Comparison of ENCODE assay signal across 21 cellular contexts in the genomic region with DNA sequence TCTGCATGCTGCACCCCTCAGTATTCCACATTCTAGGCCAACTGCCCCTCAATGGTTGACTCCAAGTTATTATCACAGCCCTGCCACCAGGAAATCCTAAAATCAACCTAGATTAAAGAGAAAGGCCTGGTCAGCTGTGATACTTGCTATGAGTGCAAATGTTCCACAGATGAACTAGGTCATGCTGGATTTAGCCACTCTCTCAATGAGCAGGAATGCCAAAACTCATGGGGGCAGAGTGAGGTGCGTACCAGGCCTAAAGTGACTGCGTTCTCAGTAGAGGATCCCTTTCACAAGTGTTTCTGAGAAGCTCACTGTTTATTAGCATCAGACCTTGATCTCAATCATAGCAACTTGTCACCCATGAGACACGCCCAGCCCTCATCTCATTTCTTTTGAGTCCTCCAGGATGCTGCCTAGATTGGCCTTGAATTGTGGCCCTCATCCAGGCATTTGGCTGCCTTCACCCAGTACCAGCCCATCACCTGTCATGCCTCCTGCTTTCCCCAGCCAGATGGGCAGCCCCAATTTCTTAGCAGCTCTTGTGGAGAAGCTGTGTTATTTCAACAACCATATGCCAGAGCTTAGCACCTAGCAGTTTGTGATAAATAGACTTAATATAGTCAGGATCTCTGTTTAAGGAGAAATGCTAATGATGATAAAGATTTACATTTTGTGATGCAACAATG.
A peak's percentile ranks its signal among the peaks of the same experiment; 100 is the strongest.
DNase-seq lines count a peak whose midpoint lies in the region; TF ChIP-seq lines count a peak whose summit lies in the region.
"Had no signal": no experiment of that assay in that cellular context is flagged by ENCODE, and none has a peak within 500 bp of the region (broad histone marks: within the 10 kb centered on the region; RNA-seq: fewer than 3 reads in every experiment).

No MANE protein-coding gene starts in this region.

- H3K27me3 ChIP-seq in Caco-2 (replicated peaks; ENCODE audit: control insufficient read depth, insufficient read depth, low read length): no peaks in the 10 kb centered on the region
- H3K27me3 ChIP-seq in dorsolateral prefrontal cortex: no peaks in the 10 kb centered on the region

- no peak for DNase-seq in Caco-2
- DNase-seq in NCI-H1694 (lab: John Stamatoyannopoulos, UW): peak; percentile 22
- DNase-seq in NCI-H524 treated with DMSO at 0.1 percent for 48 hours (lab: John Stamatoyannopoulos, UW): peak; percentile 79
- DNase-seq in dorsolateral prefrontal cortex: peak in 3 of 10 donors; percentile 41 to 88 (median 56)
- DNase-seq in activated CD4-positive, alpha-beta T cell treated with anti-CD3 and anti-CD28 coated beads, Interleukin-2, amount 10 ng/mL, durations not matched to agents 24 days and 14 days: no peak
- DNase-seq in activated naive CD4-positive, alpha-beta T cell treated with anti-CD3 and anti-CD28 coated beads for 36 hours: no peak
- DNase-seq in hippocampal formation (lab: John Stamatoyannopoulos, UW): no peak
- no peak for DNase-seq in stimulated activated CD4-positive, alpha-beta T cell treated with anti-CD3 and anti-CD28 coated beads, Interleukin-4, amount 100 ng/mL, for 1 hour
- DNase-seq: DMS79 treated with DMSO at 0.1 percent for 48 hours, H9, HFFc6, KG1, NCI-H1092, NCI-H1436, NCI-H2029, NCI-H748 treated with DMSO at 0.1 percent for 48 hours, PC-9, RPMI8226, SHP77 had no signal

- TF ChIP-seq CTCF in Caco-2 (IDR thresholded peaks at IDR 0.05; ENCODE audit: insufficient read depth in 1 of 2, low read depth in 1 of 2, low read length in 1 of 2, severe bottlenecking in 1 of 2, unreplicated experiment in 1 of 2): no peak
- TF ChIP-seq CTCF in dorsolateral prefrontal cortex (IDR thresholded peaks at IDR 0.05 in 54 of 56, conservative IDR thresholded peaks at IDR 0.05 in 2 of 56; ENCODE audit: low read depth in 1 of 56, partially characterized antibody in 56 of 56): no peak

- H3K36me3 Mint-ChIP-seq in Caco-2 (ENCODE audit: insufficient read depth, unreplicated experiment): peaks cover 11% of the 10 kb centered on the region
- H3K36me3 Mint-ChIP-seq in activated CD4-positive, alpha-beta T cell treated with anti-CD3 and anti-CD28 coated beads, Interleukin-2, amount 10 ng/mL, durations not matched to agents 24 days and 14 days (ENCODE audit: low read depth): no peaks in the 10 kb centered on the region
- H3K36me3 Mint-ChIP-seq in activated naive CD4-positive, alpha-beta T cell treated with anti-CD3 and anti-CD28 coated beads for 36 hours (ENCODE audit: low read depth): no peaks in the 10 kb centered on the region
- H3K36me3 Mint-ChIP-seq: CD14-positive monocyte had no signal

- intact Hi-C loops in Caco-2 (cut with micrococcal nuclease; ENCODE audit: unreplicated experiment): loop anchor here (10.0 kb wide), 1 partner anchor 584 kb away; no protein-coding TSS in a partner anchor
- intact Hi-C loops in dorsolateral prefrontal cortex (cut with DNase I): loop anchor here (10.0 kb wide), 3 partner anchors 64 to 136 kb away; no protein-coding TSS in a partner anchor
- intact Hi-C loops in activated CD4-positive, alpha-beta T cell treated with anti-CD3 and anti-CD28 coated beads, Interleukin-2, amount 10 ng/mL, durations not matched to agents 24 days and 14 days (cut with micrococcal nuclease): no loop called here
- intact Hi-C loops in activated naive CD4-positive, alpha-beta T cell treated with anti-CD3 and anti-CD28 coated beads for 36 hours (cut with micrococcal nuclease): no loop called here

- peaks cover 55% of the 10 kb centered on the region for H3K4me1 ChIP-seq in Caco-2

- H3K4me3 ChIP-seq in Caco-2 (ENCODE audit: low read depth, low read length): no peak overlapping the region
- no peak overlapping the region for H3K4me3 ChIP-seq in dorsolateral prefrontal cortex
- H3K4me3 ChIP-seq: GM12878, PC-9 had no signal

- peaks cover 11% of the 10 kb centered on the region for H3K9me3 Mint-ChIP-seq in Caco-2 (ENCODE audit: unreplicated experiment)
- H3K9me3 Mint-ChIP-seq in activated CD4-positive, alpha-beta T cell treated with anti-CD3 and anti-CD28 coated beads, Interleukin-2, amount 10 ng/mL, durations not matched to agents 24 days and 14 days: no peaks in the 10 kb centered on the region
- no peaks in the 10 kb centered on the region for H3K9me3 Mint-ChIP-seq in activated naive CD4-positive, alpha-beta T cell treated with anti-CD3 and anti-CD28 coated beads for 36 hours
- H3K9me3 Mint-ChIP-seq: H9 had no signal

- peaks cover 34% of the 10 kb centered on the region for H3K4me1 Mint-ChIP-seq in Caco-2 (ENCODE audit: low read depth, unreplicated experiment)
- H3K4me1 Mint-ChIP-seq in activated CD4-positive, alpha-beta T cell treated with anti-CD3 and anti-CD28 coated beads, Interleukin-2, amount 10 ng/mL, durations not matched to agents 24 days and 14 days: no peaks in the 10 kb centered on the region
- no peaks in the 10 kb centered on the region for H3K4me1 Mint-ChIP-seq in activated naive CD4-positive, alpha-beta T cell treated with anti-CD3 and anti-CD28 coated beads for 36 hours (ENCODE audit: low read depth)
- H3K4me1 Mint-ChIP-seq: CD14-positive monocyte had no signal

- no peaks in the 10 kb centered on the region for H3K36me3 ChIP-seq in Caco-2 (ENCODE audit: control insufficient read depth, insufficient read depth, low read length)

- POLR2A ChIA-PET in Caco-2 (lab: Charles Lee): no interaction called here

- peak overlapping the region; percentile 59 for H3K27ac Mint-ChIP-seq in Caco-2 (ENCODE audit: unreplicated experiment)
- H3K27ac Mint-ChIP-seq in activated CD4-positive, alpha-beta T cell treated with anti-CD3 and anti-CD28 coated beads, Interleukin-2, amount 10 ng/mL, durations not matched to agents 24 days and 14 days: no peak overlapping the region
- no peak overlapping the region for H3K27ac Mint-ChIP-seq in activated naive CD4-positive, alpha-beta T cell treated with anti-CD3 and anti-CD28 coated beads for 36 hours
- H3K27ac Mint-ChIP-seq: CD14-positive monocyte, HFFc6 had no signal

- H3K27ac ChIP-seq in dorsolateral prefrontal cortex: peak overlapping the region in 37 of 59 donors; percentile 11 to 99 (median 50)
- H3K27ac ChIP-seq: PC-9 had no signal

- H3K9me3 ChIP-seq in Caco-2: no peaks in the 10 kb centered on the region

- CTCF ChIA-PET in Caco-2 (lab: Charles Lee): no interaction called here
- CTCF ChIA-PET in activated naive CD4-positive, alpha-beta T cell treated with anti-CD3 and anti-CD28 coated beads for 36 hours (lab: Charles Lee): no interaction called here

- no peak overlapping the region for H3K4me3 Mint-ChIP-seq in Caco-2 (ENCODE audit: unreplicated experiment)
- no peak overlapping the region for H3K4me3 Mint-ChIP-seq in activated CD4-positive, alpha-beta T cell treated with anti-CD3 and anti-CD28 coated beads, Interleukin-2, amount 10 ng/mL, durations not matched to agents 24 days and 14 days
- H3K4me3 Mint-ChIP-seq in activated naive CD4-positive, alpha-beta T cell treated with anti-CD3 and anti-CD28 coated beads for 36 hours: no peak overlapping the region
- H3K4me3 Mint-ChIP-seq: CD14-positive monocyte, H9, HFFc6 had no signal

- BruUV-seq in Caco-2 (replicated peaks; lab: Mats Ljungman, UMichigan): no TSS peak

- H3K27me3 Mint-ChIP-seq in Caco-2 (ENCODE audit: insufficient read depth, unreplicated experiment): no peaks in the 10 kb centered on the region
- no peaks in the 10 kb centered on the region for H3K27me3 Mint-ChIP-seq in activated CD4-positive, alpha-beta T cell treated with anti-CD3 and anti-CD28 coated beads, Interleukin-2, amount 10 ng/mL, durations not matched to agents 24 days and 14 days
- no peaks in the 10 kb centered on the region for H3K27me3 Mint-ChIP-seq in activated naive CD4-positive, alpha-beta T cell treated with anti-CD3 and anti-CD28 coated beads for 36 hours (ENCODE audit: low read depth)

Comparison
In these comparisons a context has a peak if more than half of its experiments do, and no peak if none do; other contexts are left out.
1. DNase-seq: peak in NCI-H1694 (single experiment) and NCI-H524 treated with DMSO at 0.1 percent for 48 hours (single experiment); none in Caco-2 (0 of 2), activated CD4-positive, alpha-beta T cell treated with anti-CD3 and anti-CD28 coated beads, Interleukin-2, amount 10 ng/mL, durations not matched to agents 24 days and 14 days (single experiment), activated naive CD4-positive, alpha-beta T cell treated with anti-CD3 and anti-CD28 coated beads for 36 hours (single experiment), hippocampal formation (0 of 2) and stimulated activated CD4-positive, alpha-beta T cell treated with anti-CD3 and anti-CD28 coated beads, Interleukin-4, amount 100 ng/mL, for 1 hour (single experiment).
2. intact Hi-C loops: an anchor here in Caco-2 (10.0 kb wide) and dorsolateral prefrontal cortex (10.0 kb wide); none called in activated CD4-positive, alpha-beta T cell treated with anti-CD3 and anti-CD28 coated beads, Interleukin-2, amount 10 ng/mL, durations not matched to agents 24 days and 14 days and activated naive CD4-positive, alpha-beta T cell treated with anti-CD3 and anti-CD28 coated beads for 36 hours.